In the genomic region with DNA sequence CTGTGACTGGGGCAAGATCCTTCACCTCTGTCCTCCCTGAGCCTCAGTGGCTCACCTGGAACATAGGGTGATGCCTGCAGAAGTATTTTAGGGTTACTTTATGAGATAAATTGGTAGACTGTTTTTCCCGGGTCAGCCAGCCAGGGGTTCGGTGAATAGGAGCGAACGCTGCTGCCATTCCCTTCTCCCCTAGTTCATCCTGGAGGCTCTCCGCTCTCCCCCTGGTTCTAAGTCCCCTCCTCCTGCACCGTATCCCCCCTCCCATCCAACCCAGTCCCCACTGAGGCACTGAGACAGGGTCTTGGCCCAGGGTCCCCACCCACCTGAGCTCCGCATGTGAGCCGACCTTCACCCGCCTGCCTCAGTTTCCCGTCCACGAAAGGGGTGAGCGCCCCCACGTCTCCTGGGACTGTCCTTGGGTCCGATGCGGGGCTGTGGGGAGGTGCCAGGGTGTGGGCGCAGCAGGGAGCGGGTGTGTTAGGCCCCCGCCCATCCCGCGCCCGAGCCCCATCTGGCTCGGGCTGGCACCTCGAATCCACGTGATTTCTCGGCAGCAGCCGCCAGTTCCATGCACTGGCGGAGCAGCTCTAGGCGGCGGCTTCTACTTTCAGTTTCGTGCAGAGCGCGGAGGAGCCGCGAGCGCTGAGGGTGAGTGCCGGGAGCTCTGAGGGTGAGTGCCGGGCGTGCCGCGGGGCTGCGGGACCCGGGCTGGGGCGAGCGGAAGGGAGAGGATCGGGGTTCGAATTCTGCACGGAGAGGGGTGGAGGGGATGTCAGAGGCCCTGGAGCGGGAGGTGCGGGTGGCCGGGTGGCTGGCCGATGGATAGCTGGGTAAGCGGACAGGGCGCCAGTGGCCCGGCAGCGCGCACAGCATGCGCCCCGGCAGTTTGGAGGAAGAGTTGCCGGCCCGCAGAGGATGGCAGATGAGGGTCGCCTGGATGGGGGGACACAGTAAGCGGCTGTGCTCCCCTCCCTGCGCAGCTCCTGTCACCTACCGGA, we compare ENCODE assay signal across 1 cellular context.
TF ChIP-seq lines count a peak whose summit lies in the region.

A gene with protein sequence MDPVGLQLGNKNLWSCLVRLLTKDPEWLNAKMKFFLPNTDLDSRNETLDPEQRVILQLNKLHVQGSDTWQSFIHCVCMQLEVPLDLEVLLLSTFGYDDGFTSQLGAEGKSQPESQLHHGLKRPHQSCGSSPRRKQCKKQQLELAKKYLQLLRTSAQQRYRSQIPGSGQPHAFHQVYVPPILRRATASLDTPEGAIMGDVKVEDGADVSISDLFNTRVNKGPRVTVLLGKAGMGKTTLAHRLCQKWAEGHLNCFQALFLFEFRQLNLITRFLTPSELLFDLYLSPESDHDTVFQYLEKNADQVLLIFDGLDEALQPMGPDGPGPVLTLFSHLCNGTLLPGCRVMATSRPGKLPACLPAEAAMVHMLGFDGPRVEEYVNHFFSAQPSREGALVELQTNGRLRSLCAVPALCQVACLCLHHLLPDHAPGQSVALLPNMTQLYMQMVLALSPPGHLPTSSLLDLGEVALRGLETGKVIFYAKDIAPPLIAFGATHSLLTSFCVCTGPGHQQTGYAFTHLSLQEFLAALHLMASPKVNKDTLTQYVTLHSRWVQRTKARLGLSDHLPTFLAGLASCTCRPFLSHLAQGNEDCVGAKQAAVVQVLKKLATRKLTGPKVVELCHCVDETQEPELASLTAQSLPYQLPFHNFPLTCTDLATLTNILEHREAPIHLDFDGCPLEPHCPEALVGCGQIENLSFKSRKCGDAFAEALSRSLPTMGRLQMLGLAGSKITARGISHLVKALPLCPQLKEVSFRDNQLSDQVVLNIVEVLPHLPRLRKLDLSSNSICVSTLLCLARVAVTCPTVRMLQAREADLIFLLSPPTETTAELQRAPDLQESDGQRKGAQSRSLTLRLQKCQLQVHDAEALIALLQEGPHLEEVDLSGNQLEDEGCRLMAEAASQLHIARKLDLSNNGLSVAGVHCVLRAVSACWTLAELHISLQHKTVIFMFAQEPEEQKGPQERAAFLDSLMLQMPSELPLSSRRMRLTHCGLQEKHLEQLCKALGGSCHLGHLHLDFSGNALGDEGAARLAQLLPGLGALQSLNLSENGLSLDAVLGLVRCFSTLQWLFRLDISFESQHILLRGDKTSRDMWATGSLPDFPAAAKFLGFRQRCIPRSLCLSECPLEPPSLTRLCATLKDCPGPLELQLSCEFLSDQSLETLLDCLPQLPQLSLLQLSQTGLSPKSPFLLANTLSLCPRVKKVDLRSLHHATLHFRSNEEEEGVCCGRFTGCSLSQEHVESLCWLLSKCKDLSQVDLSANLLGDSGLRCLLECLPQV (N-terminal part only) (plus strand): TSS at position 610 of the 998 bp plus-strand sequence. CDS start 31,156 bp downstream, outside the sequence.

TF ChIP-seq in HepG2, 621 proteins besides CTCF, POLR2A, EP300 and RAD21 (continues in another document):
- TF ChIP-seq, protein P1, sequence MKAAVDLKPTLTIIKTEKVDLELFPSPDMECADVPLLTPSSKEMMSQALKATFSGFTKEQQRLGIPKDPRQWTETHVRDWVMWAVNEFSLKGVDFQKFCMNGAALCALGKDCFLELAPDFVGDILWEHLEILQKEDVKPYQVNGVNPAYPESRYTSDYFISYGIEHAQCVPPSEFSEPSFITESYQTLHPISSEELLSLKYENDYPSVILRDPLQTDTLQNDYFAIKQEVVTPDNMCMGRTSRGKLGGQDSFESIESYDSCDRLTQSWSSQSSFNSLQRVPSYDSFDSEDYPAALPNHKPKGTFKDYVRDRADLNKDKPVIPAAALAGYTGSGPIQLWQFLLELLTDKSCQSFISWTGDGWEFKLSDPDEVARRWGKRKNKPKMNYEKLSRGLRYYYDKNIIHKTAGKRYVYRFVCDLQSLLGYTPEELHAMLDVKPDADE (CRISPR knock-in tag; IDR thresholded peaks at IDR 0.05), result peak; percentile 88; the same call in 1 of the 2 replicates
- TF ChIP-seq, protein P2, sequence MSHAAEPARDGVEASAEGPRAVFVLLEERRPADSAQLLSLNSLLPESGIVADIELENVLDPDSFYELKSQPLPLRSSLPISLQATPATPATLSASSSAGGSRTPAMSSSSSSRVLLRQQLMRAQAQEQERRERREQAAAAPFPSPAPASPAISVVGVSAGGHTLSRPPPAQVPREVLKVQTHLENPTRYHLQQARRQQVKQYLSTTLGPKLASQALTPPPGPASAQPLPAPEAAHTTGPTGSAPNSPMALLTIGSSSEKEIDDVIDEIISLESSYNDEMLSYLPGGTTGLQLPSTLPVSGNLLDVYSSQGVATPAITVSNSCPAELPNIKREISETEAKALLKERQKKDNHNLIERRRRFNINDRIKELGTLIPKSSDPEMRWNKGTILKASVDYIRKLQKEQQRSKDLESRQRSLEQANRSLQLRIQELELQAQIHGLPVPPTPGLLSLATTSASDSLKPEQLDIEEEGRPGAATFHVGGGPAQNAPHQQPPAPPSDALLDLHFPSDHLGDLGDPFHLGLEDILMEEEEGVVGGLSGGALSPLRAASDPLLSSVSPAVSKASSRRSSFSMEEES (CRISPR knock-in tag; IDR thresholded peaks at IDR 0.05), result peak; percentile 85
- TF ChIP-seq ATRX (CRISPR knock-in tag; IDR thresholded peaks at IDR 0.05; ENCODE audit: borderline replicate concordance) (no peak), KDM5B (CRISPR knock-in tag; IDR thresholded peaks at IDR 0.05; ENCODE audit: borderline replicate concordance) (peak; percentile 84), SOX6 (IDR thresholded peaks at IDR 0.05) (no peak), SOX6 (CRISPR knock-in tag; IDR thresholded peaks at IDR 0.05) (peak; percentile 56), ZNF337 (CRISPR knock-in tag; IDR thresholded peaks at IDR 0.05; ENCODE audit: borderline replicate concordance, low read depth) (peak; percentile 85; the same call in 1 of the 2 replicates), ZFP36L1 (CRISPR knock-in tag; IDR thresholded peaks at IDR 0.05) (no peak), ZNF367 (CRISPR knock-in tag; IDR thresholded peaks at IDR 0.05; ENCODE audit: borderline replicate concordance) (no peak), MXD4 (CRISPR knock-in tag; IDR thresholded peaks at IDR 0.05) (peak; percentile 70; the same call in 1 of the 2 replicates), REL (CRISPR knock-in tag; conservative IDR thresholded peaks at IDR 0.05) (0 out of 2 replicates have a peak, but pooled peaks have one; percentile 68), HDAC6 (IDR thresholded peaks at IDR 0.05; ENCODE audit: low read depth, low read length) (peak; percentile 71; the same call in 1 of the 2 replicates), ZFP90 (CRISPR knock-in tag; IDR thresholded peaks at IDR 0.05; ENCODE audit: borderline replicate concordance) (peak; percentile 66), ZNF547 (CRISPR knock-in tag; IDR thresholded peaks at IDR 0.05) (peak; percentile 79), HOXA3 (CRISPR knock-in tag; IDR thresholded peaks at IDR 0.05) (peak; percentile 36; the same call in 1 of the 2 replicates), KDM4B (CRISPR knock-in tag; IDR thresholded peaks at IDR 0.05) (peak; percentile 40; the same call in 1 of the 2 replicates), ZNF292 (CRISPR knock-in tag; IDR thresholded peaks at IDR 0.05; ENCODE audit: borderline replicate concordance, low read depth) (peak; percentile 97)
- TF ChIP-seq, protein P3, sequence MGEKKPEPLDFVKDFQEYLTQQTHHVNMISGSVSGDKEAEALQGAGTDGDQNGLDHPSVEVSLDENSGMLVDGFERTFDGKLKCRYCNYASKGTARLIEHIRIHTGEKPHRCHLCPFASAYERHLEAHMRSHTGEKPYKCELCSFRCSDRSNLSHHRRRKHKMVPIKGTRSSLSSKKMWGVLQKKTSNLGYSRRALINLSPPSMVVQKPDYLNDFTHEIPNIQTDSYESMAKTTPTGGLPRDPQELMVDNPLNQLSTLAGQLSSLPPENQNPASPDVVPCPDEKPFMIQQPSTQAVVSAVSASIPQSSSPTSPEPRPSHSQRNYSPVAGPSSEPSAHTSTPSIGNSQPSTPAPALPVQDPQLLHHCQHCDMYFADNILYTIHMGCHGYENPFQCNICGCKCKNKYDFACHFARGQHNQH (CRISPR knock-in tag; IDR thresholded peaks at IDR 0.05), result peak; percentile 34; the same call in 1 of the 2 replicates
- TF ChIP-seq, protein P4, sequence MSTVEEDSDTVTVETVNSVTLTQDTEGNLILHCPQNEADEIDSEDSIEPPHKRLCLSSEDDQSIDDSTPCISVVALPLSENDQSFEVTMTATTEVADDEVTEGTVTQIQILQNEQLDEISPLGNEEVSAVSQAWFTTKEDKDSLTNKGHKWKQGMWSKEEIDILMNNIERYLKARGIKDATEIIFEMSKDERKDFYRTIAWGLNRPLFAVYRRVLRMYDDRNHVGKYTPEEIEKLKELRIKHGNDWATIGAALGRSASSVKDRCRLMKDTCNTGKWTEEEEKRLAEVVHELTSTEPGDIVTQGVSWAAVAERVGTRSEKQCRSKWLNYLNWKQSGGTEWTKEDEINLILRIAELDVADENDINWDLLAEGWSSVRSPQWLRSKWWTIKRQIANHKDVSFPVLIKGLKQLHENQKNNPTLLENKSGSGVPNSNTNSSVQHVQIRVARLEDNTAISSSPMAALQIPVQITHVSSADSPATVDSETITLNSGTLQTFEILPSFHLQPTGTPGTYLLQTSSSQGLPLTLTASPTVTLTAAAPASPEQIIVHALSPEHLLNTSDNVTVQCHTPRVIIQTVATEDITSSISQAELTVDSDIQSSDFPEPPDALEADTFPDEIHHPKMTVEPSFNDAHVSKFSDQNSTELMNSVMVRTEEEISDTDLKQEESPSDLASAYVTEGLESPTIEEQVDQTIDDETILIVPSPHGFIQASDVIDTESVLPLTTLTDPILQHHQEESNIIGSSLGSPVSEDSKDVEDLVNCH (CRISPR knock-in tag; IDR thresholded peaks at IDR 0.05), result no peak
- TF ChIP-seq, protein P5, sequence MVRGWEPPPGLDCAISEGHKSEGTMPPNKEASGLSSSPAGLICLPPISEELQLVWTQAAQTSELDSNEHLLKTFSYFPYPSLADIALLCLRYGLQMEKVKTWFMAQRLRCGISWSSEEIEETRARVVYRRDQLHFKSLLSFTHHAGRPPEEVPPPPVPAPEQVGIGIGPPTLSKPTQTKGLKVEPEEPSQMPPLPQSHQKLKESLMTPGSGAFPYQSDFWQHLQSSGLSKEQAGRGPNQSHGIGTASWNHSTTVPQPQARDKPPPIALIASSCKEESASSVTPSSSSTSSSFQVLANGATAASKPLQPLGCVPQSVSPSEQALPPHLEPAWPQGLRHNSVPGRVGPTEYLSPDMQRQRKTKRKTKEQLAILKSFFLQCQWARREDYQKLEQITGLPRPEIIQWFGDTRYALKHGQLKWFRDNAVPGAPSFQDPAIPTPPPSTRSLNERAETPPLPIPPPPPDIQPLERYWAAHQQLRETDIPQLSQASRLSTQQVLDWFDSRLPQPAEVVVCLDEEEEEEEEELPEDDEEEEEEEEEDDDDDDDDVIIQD (CRISPR knock-in tag; IDR thresholded peaks at IDR 0.05; ENCODE audit: low read depth), result no peak
- TF ChIP-seq, protein P6, sequence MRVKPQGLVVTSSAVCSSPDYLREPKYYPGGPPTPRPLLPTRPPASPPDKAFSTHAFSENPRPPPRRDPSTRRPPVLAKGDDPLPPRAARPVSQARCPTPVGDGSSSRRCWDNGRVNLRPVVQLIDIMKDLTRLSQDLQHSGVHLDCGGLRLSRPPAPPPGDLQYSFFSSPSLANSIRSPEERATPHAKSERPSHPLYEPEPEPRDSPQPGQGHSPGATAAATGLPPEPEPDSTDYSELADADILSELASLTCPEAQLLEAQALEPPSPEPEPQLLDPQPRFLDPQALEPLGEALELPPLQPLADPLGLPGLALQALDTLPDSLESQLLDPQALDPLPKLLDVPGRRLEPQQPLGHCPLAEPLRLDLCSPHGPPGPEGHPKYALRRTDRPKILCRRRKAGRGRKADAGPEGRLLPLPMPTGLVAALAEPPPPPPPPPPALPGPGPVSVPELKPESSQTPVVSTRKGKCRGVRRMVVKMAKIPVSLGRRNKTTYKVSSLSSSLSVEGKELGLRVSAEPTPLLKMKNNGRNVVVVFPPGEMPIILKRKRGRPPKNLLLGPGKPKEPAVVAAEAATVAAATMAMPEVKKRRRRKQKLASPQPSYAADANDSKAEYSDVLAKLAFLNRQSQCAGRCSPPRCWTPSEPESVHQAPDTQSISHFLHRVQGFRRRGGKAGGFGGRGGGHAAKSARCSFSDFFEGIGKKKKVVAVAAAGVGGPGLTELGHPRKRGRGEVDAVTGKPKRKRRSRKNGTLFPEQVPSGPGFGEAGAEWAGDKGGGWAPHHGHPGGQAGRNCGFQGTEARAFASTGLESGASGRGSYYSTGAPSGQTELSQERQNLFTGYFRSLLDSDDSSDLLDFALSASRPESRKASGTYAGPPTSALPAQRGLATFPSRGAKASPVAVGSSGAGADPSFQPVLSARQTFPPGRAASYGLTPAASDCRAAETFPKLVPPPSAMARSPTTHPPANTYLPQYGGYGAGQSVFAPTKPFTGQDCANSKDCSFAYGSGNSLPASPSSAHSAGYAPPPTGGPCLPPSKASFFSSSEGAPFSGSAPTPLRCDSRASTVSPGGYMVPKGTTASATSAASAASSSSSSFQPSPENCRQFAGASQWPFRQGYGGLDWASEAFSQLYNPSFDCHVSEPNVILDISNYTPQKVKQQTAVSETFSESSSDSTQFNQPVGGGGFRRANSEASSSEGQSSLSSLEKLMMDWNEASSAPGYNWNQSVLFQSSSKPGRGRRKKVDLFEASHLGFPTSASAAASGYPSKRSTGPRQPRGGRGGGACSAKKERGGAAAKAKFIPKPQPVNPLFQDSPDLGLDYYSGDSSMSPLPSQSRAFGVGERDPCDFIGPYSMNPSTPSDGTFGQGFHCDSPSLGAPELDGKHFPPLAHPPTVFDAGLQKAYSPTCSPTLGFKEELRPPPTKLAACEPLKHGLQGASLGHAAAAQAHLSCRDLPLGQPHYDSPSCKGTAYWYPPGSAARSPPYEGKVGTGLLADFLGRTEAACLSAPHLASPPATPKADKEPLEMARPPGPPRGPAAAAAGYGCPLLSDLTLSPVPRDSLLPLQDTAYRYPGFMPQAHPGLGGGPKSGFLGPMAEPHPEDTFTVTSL (CRISPR knock-in tag; IDR thresholded peaks at IDR 0.05; ENCODE audit: borderline replicate concordance), result peak; percentile 59; the same call in 1 of the 2 replicates
- TF ChIP-seq, protein P7, sequence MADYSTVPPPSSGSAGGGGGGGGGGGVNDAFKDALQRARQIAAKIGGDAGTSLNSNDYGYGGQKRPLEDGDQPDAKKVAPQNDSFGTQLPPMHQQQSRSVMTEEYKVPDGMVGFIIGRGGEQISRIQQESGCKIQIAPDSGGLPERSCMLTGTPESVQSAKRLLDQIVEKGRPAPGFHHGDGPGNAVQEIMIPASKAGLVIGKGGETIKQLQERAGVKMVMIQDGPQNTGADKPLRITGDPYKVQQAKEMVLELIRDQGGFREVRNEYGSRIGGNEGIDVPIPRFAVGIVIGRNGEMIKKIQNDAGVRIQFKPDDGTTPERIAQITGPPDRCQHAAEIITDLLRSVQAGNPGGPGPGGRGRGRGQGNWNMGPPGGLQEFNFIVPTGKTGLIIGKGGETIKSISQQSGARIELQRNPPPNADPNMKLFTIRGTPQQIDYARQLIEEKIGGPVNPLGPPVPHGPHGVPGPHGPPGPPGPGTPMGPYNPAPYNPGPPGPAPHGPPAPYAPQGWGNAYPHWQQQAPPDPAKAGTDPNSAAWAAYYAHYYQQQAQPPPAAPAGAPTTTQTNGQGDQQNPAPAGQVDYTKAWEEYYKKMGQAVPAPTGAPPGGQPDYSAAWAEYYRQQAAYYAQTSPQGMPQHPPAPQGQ (CRISPR knock-in tag; IDR thresholded peaks at IDR 0.05; ENCODE audit: borderline replicate concordance), result no peak
- TF ChIP-seq, protein P8, sequence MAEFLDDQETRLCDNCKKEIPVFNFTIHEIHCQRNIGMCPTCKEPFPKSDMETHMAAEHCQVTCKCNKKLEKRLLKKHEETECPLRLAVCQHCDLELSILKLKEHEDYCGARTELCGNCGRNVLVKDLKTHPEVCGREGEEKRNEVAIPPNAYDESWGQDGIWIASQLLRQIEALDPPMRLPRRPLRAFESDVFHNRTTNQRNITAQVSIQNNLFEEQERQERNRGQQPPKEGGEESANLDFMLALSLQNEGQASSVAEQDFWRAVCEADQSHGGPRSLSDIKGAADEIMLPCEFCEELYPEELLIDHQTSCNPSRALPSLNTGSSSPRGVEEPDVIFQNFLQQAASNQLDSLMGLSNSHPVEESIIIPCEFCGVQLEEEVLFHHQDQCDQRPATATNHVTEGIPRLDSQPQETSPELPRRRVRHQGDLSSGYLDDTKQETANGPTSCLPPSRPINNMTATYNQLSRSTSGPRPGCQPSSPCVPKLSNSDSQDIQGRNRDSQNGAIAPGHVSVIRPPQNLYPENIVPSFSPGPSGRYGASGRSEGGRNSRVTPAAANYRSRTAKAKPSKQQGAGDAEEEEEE (CRISPR knock-in tag; IDR thresholded peaks at IDR 0.05; ENCODE audit: borderline replicate concordance), result no peak
